In genomic region chr19:8208119-8208709, GRCh38 we compare ENCODE assay signal across 1 cellular context.
TF ChIP-seq lines count a peak whose summit lies in the region.

No MANE protein-coding gene starts in this region.

TF ChIP-seq in K562, 482 proteins besides CTCF, POLR2A, EP300 and RAD21 (continued from another document):
- TF ChIP-seq ARID4B (CRISPR knock-in tag; IDR thresholded peaks at IDR 0.05) = peak; percentile 33; the same call in 1 of the 2 replicates
- TF ChIP-seq ZNF174 (CRISPR knock-in tag; IDR thresholded peaks at IDR 0.05) = no peak
- TF ChIP-seq CCNT2 (IDR thresholded peaks at IDR 0.05; ENCODE audit: borderline replicate concordance, extremely low read depth, insufficient read length, low read depth, low read length) = peak; percentile 11
- peak; percentile 49 for TF ChIP-seq GATA2 (CRISPR knock-in tag; IDR thresholded peaks at IDR 0.05)
- peak; percentile 36 for TF ChIP-seq KDM5B (IDR thresholded peaks at IDR 0.05; ENCODE audit: insufficient replicate concordance, low read depth, low read length)
- no peak for TF ChIP-seq IRF9 (tag; IDR thresholded peaks at IDR 0.05)
TF ChIP-seq in K562: peak in this region for 5.
